ENCODE assay signal across 33 cellular contexts in the genomic region with DNA sequence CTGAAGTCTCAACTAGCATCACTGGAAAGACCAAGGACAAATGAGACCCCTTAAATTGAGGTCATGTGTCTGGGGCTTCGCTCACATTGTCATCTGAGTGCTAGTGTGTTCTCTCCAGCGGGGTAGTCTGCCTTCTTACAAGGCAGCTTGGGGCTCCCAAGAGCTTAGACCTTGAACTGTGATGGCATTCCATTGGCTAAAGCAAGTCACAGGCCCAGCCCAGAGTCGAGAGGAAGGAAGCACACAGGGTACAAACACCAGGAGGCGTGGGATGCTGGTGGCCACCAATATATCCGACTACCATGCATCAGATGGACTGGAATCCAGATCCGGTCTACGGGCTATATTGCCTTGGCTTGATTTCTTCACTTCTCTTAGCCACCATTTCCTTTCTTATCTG.
"Had no signal": no experiment of that assay in that cellular context is flagged by ENCODE, and none has a peak within 500 bp of the region (broad histone marks: within the 10 kb centered on the region; RNA-seq: fewer than 3 reads in every experiment).

No MANE protein-coding gene starts in this region.

- H3K27ac Mint-ChIP-seq: activated CD4-positive, alpha-beta memory T cell treated with anti-CD3 and anti-CD28 coated beads, Interleukin-2, amount 10 ng/mL, durations not matched to agents 7 days and 5 days; activated CD4-positive, alpha-beta T cell treated with anti-CD3 and anti-CD28 coated beads, Interleukin-2, amount 10 ng/mL, durations not matched to agents 7 days and 5 days; activated naive CD4-positive, alpha-beta T cell treated with anti-CD3 and anti-CD28 coated beads, Interleukin-2, amount 10 ng/mL, durations not matched to agents 7 days and 5 days; activated naive CD4-positive, alpha-beta T cell treated with anti-CD3 and anti-CD28 coated beads, Interleukin-2, amount 50 U/mL, for 72 hours; activated naive CD8-positive, alpha-beta T cell treated with anti-CD3 and anti-CD28 coated beads, Interleukin-2, amount 10 ng/mL, durations not matched to agents 7 days and 5 days; activated T-cell treated with anti-CD3 and anti-CD28 coated beads, Interleukin-2, amount 50 U/mL, for 24 hours; activated T-cell treated with anti-CD3 and anti-CD28 coated beads, Interleukin-2, amount 50 U/mL, for 72 hours; effector memory CD8-positive, alpha-beta T cell; T-helper 2 cell treated with Interferon-gamma antibody and Interleukin-4, amounts not matched to agents 5 μg/mL and 100 μg/mL, for 36 hours had no signal

- H3K36me3 ChIP-seq: brain microvascular endothelial cell had no signal

- H3K36me3 Mint-ChIP-seq: activated naive CD4-positive, alpha-beta T cell treated with anti-CD3 and anti-CD28 coated beads, Interleukin-2, amount 10 ng/mL, durations not matched to agents 7 days and 5 days; activated naive CD4-positive, alpha-beta T cell treated with anti-CD3 and anti-CD28 coated beads, Interleukin-2, amount 50 U/mL, for 72 hours; activated naive CD8-positive, alpha-beta T cell treated with anti-CD3 and anti-CD28 coated beads, Interleukin-2, amount 10 ng/mL, durations not matched to agents 7 days and 5 days had no signal

- H3K4me1 Mint-ChIP-seq: activated CD4-positive, alpha-beta memory T cell treated with anti-CD3 and anti-CD28 coated beads, Interleukin-2, amount 10 ng/mL, durations not matched to agents 7 days and 5 days; activated CD4-positive, alpha-beta T cell treated with anti-CD3 and anti-CD28 coated beads, Interleukin-2, amount 10 ng/mL, durations not matched to agents 7 days and 5 days; activated naive CD4-positive, alpha-beta T cell treated with anti-CD3 and anti-CD28 coated beads, Interleukin-2, amount 10 ng/mL, durations not matched to agents 7 days and 5 days; activated naive CD8-positive, alpha-beta T cell treated with anti-CD3 and anti-CD28 coated beads, Interleukin-2, amount 10 ng/mL, durations not matched to agents 7 days and 5 days; T-helper 17 cell had no signal

- ATAC-seq: activated naive CD4-positive, alpha-beta T cell treated with anti-CD3 and anti-CD28 coated beads, Interleukin-2, amount 50 U/mL, for 72 hours; activated T-cell treated with anti-CD3 and anti-CD28 coated beads, Interleukin-2, amount 50 U/mL, for 72 hours; effector memory CD8-positive, alpha-beta T cell; T-helper 17 cell had no signal

- H3K27ac ChIP-seq: brain microvascular endothelial cell, epithelial cell of prostate had no signal

- FAIRE-seq: astrocyte, colon, endometrium, endothelial cell of umbilical vein, frontal cortex had no signal

- H3K9me3 Mint-ChIP-seq: activated CD4-positive, alpha-beta memory T cell treated with anti-CD3 and anti-CD28 coated beads, Interleukin-2, amount 10 ng/mL, durations not matched to agents 7 days and 5 days; activated CD4-positive, alpha-beta T cell treated with anti-CD3 and anti-CD28 coated beads, Interleukin-2, amount 10 ng/mL, durations not matched to agents 7 days and 5 days; activated naive CD4-positive, alpha-beta T cell treated with anti-CD3 and anti-CD28 coated beads, Interleukin-2, amount 10 ng/mL, durations not matched to agents 7 days and 5 days; activated naive CD4-positive, alpha-beta T cell treated with anti-CD3 and anti-CD28 coated beads, Interleukin-2, amount 50 U/mL, for 72 hours; activated naive CD8-positive, alpha-beta T cell treated with anti-CD3 and anti-CD28 coated beads, Interleukin-2, amount 10 ng/mL, durations not matched to agents 7 days and 5 days; activated T-cell treated with anti-CD3 and anti-CD28 coated beads, Interleukin-2, amount 50 U/mL, for 24 hours; activated T-cell treated with anti-CD3 and anti-CD28 coated beads, Interleukin-2, amount 50 U/mL, for 72 hours; effector memory CD8-positive, alpha-beta T cell; T-helper 2 cell treated with Interferon-gamma antibody and Interleukin-4, amounts not matched to agents 5 μg/mL and 100 μg/mL, for 36 hours had no signal

- H3K4me3 Mint-ChIP-seq: activated CD4-positive, alpha-beta memory T cell treated with anti-CD3 and anti-CD28 coated beads, Interleukin-2, amount 10 ng/mL, durations not matched to agents 7 days and 5 days; activated CD4-positive, alpha-beta T cell treated with anti-CD3 and anti-CD28 coated beads, Interleukin-2, amount 10 ng/mL, durations not matched to agents 7 days and 5 days; activated naive CD4-positive, alpha-beta T cell treated with anti-CD3 and anti-CD28 coated beads, Interleukin-2, amount 10 ng/mL, durations not matched to agents 7 days and 5 days; activated naive CD8-positive, alpha-beta T cell treated with anti-CD3 and anti-CD28 coated beads, Interleukin-2, amount 10 ng/mL, durations not matched to agents 7 days and 5 days; activated T-cell treated with anti-CD3 and anti-CD28 coated beads, Interleukin-2, amount 50 U/mL, for 24 hours; activated T-cell treated with anti-CD3 and anti-CD28 coated beads, Interleukin-2, amount 50 U/mL, for 72 hours; effector memory CD8-positive, alpha-beta T cell; T-helper 17 cell; T-helper 2 cell treated with Interferon-gamma antibody and Interleukin-4, amounts not matched to agents 5 μg/mL and 100 μg/mL, for 36 hours had no signal

- DNase-seq: activated CD4-positive, alpha-beta memory T cell treated with anti-CD3 and anti-CD28 coated beads, Interleukin-2, amount 10 ng/mL, durations not matched to agents 7 days and 5 days; activated CD4-positive, alpha-beta T cell treated with anti-CD3 and anti-CD28 coated beads for 1 hour; activated CD4-positive, alpha-beta T cell treated with anti-CD3 and anti-CD28 coated beads for 4 hours; activated CD4-positive, alpha-beta T cell treated with anti-CD3 and anti-CD28 coated beads, Interleukin-2, amount 10 ng/mL, durations not matched to agents 7 days and 5 days; activated CD4-positive, alpha-beta T cell treated with anti-CD3 and anti-CD28 coated beads, Interleukin-2, amount 50 U/mL, for 4 hours; activated CD8-positive, alpha-beta memory T cell treated with anti-CD3 and anti-CD28 coated beads, Interleukin-2, amount 50 U/mL, for 48 hours; activated gamma-delta T cell; activated naive CD4-positive, alpha-beta T cell; activated naive CD4-positive, alpha-beta T cell treated with anti-CD3 and anti-CD28 coated beads, Interleukin-2, amount 10 ng/mL, durations not matched to agents 7 days and 5 days; activated naive CD8-positive, alpha-beta T cell treated with anti-CD3 and anti-CD28 coated beads, Interleukin-2, amount 10 ng/mL, durations not matched to agents 7 days and 5 days; activated T-cell treated with anti-CD3 and anti-CD28 coated beads for 4 hours; activated T-cell treated with anti-CD3 and anti-CD28 coated beads, Interleukin-2, amount 50 U/mL, for 24 hours; activated T-cell treated with anti-CD3 and anti-CD28 coated beads, Interleukin-2, amount 50 U/mL, for 72 hours; anterior cingulate cortex; brain microvascular endothelial cell; caudate nucleus; cortex of kidney; dermis blood vessel endothelial cell; effector CD4-positive, alpha-beta T cell; effector memory CD8-positive, alpha-beta T cell; foreskin fibroblast; head of caudate nucleus; hippocampal formation; T-helper 17 cell; T1000 had no signal

- H3K27me3 ChIP-seq: brain microvascular endothelial cell had no signal
